11 cellular contexts compared by ENCODE assay signal in the genomic region with DNA sequence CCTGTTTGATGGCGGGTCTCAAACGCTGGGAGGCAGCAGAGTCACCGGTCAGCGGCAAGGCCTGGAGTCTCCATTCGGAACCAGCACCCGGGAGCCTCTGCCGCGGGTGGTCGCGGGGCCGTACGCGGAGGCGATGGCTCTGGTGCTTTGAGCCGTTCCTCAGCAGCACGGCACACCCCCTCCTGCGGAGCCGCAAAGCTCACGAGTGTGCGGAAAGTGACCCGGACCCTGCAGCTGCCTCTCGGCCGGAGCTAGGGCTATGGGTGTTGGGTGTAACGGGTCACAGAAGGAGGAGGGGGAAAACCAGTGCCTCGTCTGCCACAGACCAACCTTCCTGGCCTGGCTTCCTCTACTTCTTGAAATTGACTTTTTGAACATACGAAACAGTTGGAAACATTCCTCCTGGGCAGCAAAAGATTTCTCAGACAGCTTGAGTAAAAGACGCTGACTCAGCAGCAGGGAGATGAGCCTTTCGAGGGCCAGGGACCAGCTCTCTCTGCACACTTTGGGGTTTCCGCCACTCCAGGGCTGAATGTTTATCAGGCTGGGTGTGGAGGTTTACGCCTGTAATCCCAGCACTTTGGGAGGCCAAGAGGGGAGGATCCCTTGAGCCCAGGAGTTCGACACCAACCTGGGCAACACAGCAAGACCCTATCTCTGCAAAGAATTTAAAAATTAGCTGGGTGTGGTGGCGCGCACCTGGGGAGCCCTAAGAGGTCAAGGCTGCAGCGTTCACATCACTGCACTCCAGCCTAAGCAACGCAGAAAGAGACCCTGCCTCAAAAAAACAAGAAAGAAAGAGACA. TPM values are rescaled to one million over a fixed set of nuclear protein-coding genes. Genes with fewer than 3 reads are reported as not detected.
A peak's percentile ranks its signal among the peaks of the same experiment; 100 is the strongest.
DNase-seq lines count a peak whose midpoint lies in the region; ATAC-seq and TF ChIP-seq lines count a peak whose summit lies in the region.
"Had no signal": no experiment of that assay in that cellular context is flagged by ENCODE, and none has a peak within 500 bp of the region (broad histone marks: within the 10 kb centered on the region; RNA-seq: fewer than 3 reads in every experiment).

No MANE protein-coding gene starts in this region.

- no peaks in the 10 kb centered on the region for H3K79me1 ChIP-seq in neuronal stem cell (ENCODE audit: low read depth, low read length)

- peak overlapping the region; percentile 9 to 99 (median 91); a peak in 20 of 22 replicates for H3K27ac ChIP-seq in BLaER1 treated with 17β-estradiol and CSF1 and Interleukin-3, amounts not matched to agents 10 nM and 100 nM
- H3K27ac ChIP-seq in endodermal cell (ENCODE audit: low read depth, low read length), result no peak overlapping the region
- no peak overlapping the region for H3K27ac ChIP-seq in neuronal stem cell (replicated peaks; ENCODE audit: low read length)

- H3K9me3 Mint-ChIP-seq in endodermal cell, result no peaks in the 10 kb centered on the region

- H4K20me1 ChIP-seq in BLaER1 treated with 17β-estradiol and CSF1 and Interleukin-3, amounts not matched to agents 10 nM and 100 nM, result no peaks in the 10 kb centered on the region; a peak in 1 of 22 replicates

- no peak overlapping the region for H3K23ac ChIP-seq in neuronal stem cell (ENCODE audit: low read depth, low read length, poor library complexity)

- peaks cover 98 to 100% (median 99%) of the 10 kb centered on the region in 10 experiments for H3K4me1 ChIP-seq in BLaER1 treated with 17β-estradiol and CSF1 and Interleukin-3, amounts not matched to agents 10 nM and 100 nM
- H3K4me1 ChIP-seq in endodermal cell (ENCODE audit: control insufficient read depth, insufficient read depth, low read length), result peaks cover 9% of the 10 kb centered on the region
- peaks cover 0 to 9% of the 10 kb centered on the region in 2 donors for H3K4me1 ChIP-seq in neuronal stem cell (ENCODE audit: control insufficient read depth in 2 of 2, insufficient read depth in 1 of 2, low read depth in 1 of 2, low read length in 2 of 2)

- peak overlapping the region; percentile 44 to 93 (median 78); a peak in 21 of 22 replicates for H3K9ac ChIP-seq in BLaER1 treated with 17β-estradiol and CSF1 and Interleukin-3, amounts not matched to agents 10 nM and 100 nM
- H3K9ac ChIP-seq in endodermal cell (ENCODE audit: extremely low read depth, low read length, poor library complexity, severe bottlenecking) (no peak overlapping the region), neuronal stem cell (ENCODE audit: low read depth, low read length, poor library complexity) (no peak overlapping the region)

- DNase-seq in M059J (ENCODE audit: low read depth) (peak; percentile 38), endodermal cell (peak; percentile 75), neuronal stem cell (ENCODE audit: low spot score) (no peak), HK-2 (ENCODE audit: unreplicated experiment) (no peak), DMS53 (lab: John Stamatoyannopoulos, UW) (no peak)
- no peak for DNase-seq in activated CD8-positive, alpha-beta memory T cell treated with anti-CD3 and anti-CD28 coated beads, Interleukin-2, amount 50 U/mL, for 4 hours
- DNase-seq: activated CD4-positive, alpha-beta T cell treated with anti-CD3 and anti-CD28 coated beads, Interleukin-2, amount 50 U/mL, for 1 hour; AML-193 had no signal

- H3K36me3 Mint-ChIP-seq in endodermal cell (ENCODE audit: low read depth), result peaks cover 18% of the 10 kb centered on the region

- peaks cover 90% of the 10 kb centered on the region for H3K27me3 Mint-ChIP-seq in endodermal cell (ENCODE audit: insufficient read depth)

- peak overlapping the region; percentile 29 for H3K18ac ChIP-seq in neuronal stem cell (ENCODE audit: low read length)

- no peak for ATAC-seq in HG03045 (IDR thresholded peaks at IDR 0.05; ENCODE audit: unreplicated experiment)

- H3K4me2 ChIP-seq in BLaER1 treated with 17β-estradiol and CSF1 and Interleukin-3, amounts not matched to agents 10 nM and 100 nM, result peak overlapping the region; percentile 63 to 98 (median 94)
- no peak overlapping the region for H3K4me2 ChIP-seq in neuronal stem cell (ENCODE audit: insufficient read depth, low read length, poor library complexity, severe bottlenecking)

- peak overlapping the region in 4 of 10 experiments; percentile 18 to 54 (median 32); a peak in 1 of 20 replicates for H3K4me3 ChIP-seq in BLaER1 treated with 17β-estradiol and CSF1 and Interleukin-3, amounts not matched to agents 10 nM and 100 nM
- no peak overlapping the region for H3K4me3 ChIP-seq in endodermal cell (ENCODE audit: low read length)
- no peak overlapping the region for H3K4me3 ChIP-seq in neuronal stem cell (ENCODE audit: low read length in 2 of 2)
- H3K4me3 ChIP-seq: esophagus muscularis mucosa had no signal

- WGBS in endodermal cell (ENCODE audit: insufficient coverage in 1 of 2, insufficient read length in 1 of 2), 2 experiments, result 93 to 96% methylated on average over 18 to 35 of the region's 35 CpGs
- WGBS in neuronal stem cell (ENCODE audit: extremely low coverage in 2 of 2, insufficient read length in 2 of 2, insufficient replicate concordance in 1 of 2), 2 donors, result no CpG with 5 or more reads among the region's 35 CpGs

- H2BK15ac ChIP-seq in neuronal stem cell (ENCODE audit: low read length), result no peak overlapping the region

- no peak for TF ChIP-seq CTCF in endodermal cell (conservative IDR thresholded peaks at IDR 0.05)

- no peak overlapping the region for H3K4ac ChIP-seq in neuronal stem cell (ENCODE audit: low read length)

- H2AFZ ChIP-seq in neuronal stem cell (ENCODE audit: low read length), result no peak overlapping the region

- H3K36me3 ChIP-seq in BLaER1 treated with 17β-estradiol and CSF1 and Interleukin-3, amounts not matched to agents 10 nM and 100 nM, result peaks cover 9 to 85% (median 63%) of the 10 kb centered on the region in 11 experiments; a peak in 20 of 22 replicates
- H3K36me3 ChIP-seq in endodermal cell (ENCODE audit: control insufficient read depth, insufficient read depth, low read length), result no peaks in the 10 kb centered on the region
- peaks cover 2 to 88% of the 10 kb centered on the region in 2 donors for H3K36me3 ChIP-seq in neuronal stem cell (replicated peaks in 1 of 2; ENCODE audit: control insufficient read depth in 2 of 2, insufficient read depth in 2 of 2, low read length in 2 of 2)

- H4K8ac ChIP-seq in neuronal stem cell (ENCODE audit: low read depth, low read length), result no peak overlapping the region

- no peak overlapping the region for H2BK120ac ChIP-seq in neuronal stem cell (ENCODE audit: low read depth, low read length)

- H3K14ac ChIP-seq in neuronal stem cell (ENCODE audit: low read length), result peak overlapping the region; percentile 67

- no peak overlapping the region for H2BK12ac ChIP-seq in neuronal stem cell (ENCODE audit: low read length)

- no peaks in the 10 kb centered on the region for H3K27me3 ChIP-seq in BLaER1 treated with 17β-estradiol and CSF1 and Interleukin-3, amounts not matched to agents 10 nM and 100 nM
- H3K27me3 ChIP-seq in endodermal cell (ENCODE audit: control insufficient read depth, insufficient read depth, low read length, poor library complexity, severe bottlenecking), result peaks cover 86% of the 10 kb centered on the region
- H3K27me3 ChIP-seq in neuronal stem cell (ENCODE audit: control insufficient read depth in 3 of 3, insufficient read depth in 3 of 3, low read depth in 1 of 3, low read length in 3 of 3), result no peaks in the 10 kb centered on the region
- H3K27me3 ChIP-seq: esophagus muscularis mucosa had no signal

- no peak overlapping the region for H2BK5ac ChIP-seq in neuronal stem cell (ENCODE audit: low read length)

- H3K9me3 ChIP-seq in BLaER1 treated with 17β-estradiol and CSF1 and Interleukin-3, amounts not matched to agents 10 nM and 100 nM (replicated peaks in 1 of 11), result no peaks in the 10 kb centered on the region
- no peaks in the 10 kb centered on the region for H3K9me3 ChIP-seq in endodermal cell (ENCODE audit: control insufficient read depth, low read length)
- no peaks in the 10 kb centered on the region for H3K9me3 ChIP-seq in neuronal stem cell (replicated peaks in 1 of 2; ENCODE audit: control insufficient read depth in 2 of 2, insufficient read depth in 1 of 2, low read depth in 1 of 2, low read length in 2 of 2)
- H3K9me3 ChIP-seq: esophagus muscularis mucosa had no signal

- peak overlapping the region; percentile 66 for H3K27ac Mint-ChIP-seq in endodermal cell

- no peak overlapping the region for H2AK5ac ChIP-seq in neuronal stem cell (ENCODE audit: low read depth, low read length)

- peaks cover 6% of the 10 kb centered on the region for H3K4me1 Mint-ChIP-seq in endodermal cell

- H4K91ac ChIP-seq in neuronal stem cell (ENCODE audit: low read depth, low read length, poor library complexity), result no peak overlapping the region

- H3K4me3 Mint-ChIP-seq in endodermal cell, result no peak overlapping the region

RNA-seq across cellular contexts. Expression of a gene that starts 26.4 kb away (rescaled TPM):
- total RNA-seq in M059J (2014; rRNA removed; shearing (Covaris generic)), result 11.8 and 22.4 TPM in 2 replicates
- total RNA-seq in endodermal cell, result 10 to 100 TPM; 62.6 TPM
- polyA plus RNA-seq in endodermal cell (2013, experiment 1 of 2), result 43.6 TPM
- 42.3 TPM for polyA plus RNA-seq in endodermal cell (2013, experiment 2 of 2)
- 62.6 TPM for polyA plus RNA-seq in neuronal stem cell (2013, experiment 1 of 2)
- polyA plus RNA-seq in neuronal stem cell (2013, experiment 2 of 2), result 64.6 TPM

RNA-seq across cellular contexts. Expression of a gene that starts 39.7 kb away (rescaled TPM):
- 2.4 and 3.7 TPM in 2 replicates for total RNA-seq in M059J (2014; rRNA removed; shearing (Covaris generic))
- 10 to 100 TPM; 14.0 to 18.6 TPM for total RNA-seq in endodermal cell
- 11.6 TPM for polyA plus RNA-seq in endodermal cell (2013, experiment 1 of 2)
- polyA plus RNA-seq in endodermal cell (2013, experiment 2 of 2), result 10.1 TPM
- 11.3 TPM for polyA plus RNA-seq in neuronal stem cell (2013, experiment 1 of 2)
- polyA plus RNA-seq in neuronal stem cell (2013, experiment 2 of 2), result 11.0 TPM

RNA-seq across cellular contexts. Expression of a gene that starts 56.5 kb away (rescaled TPM):
- 0.47 TPM in 1 of 2 replicates, not detected in the other for total RNA-seq in M059J (2014; rRNA removed; shearing (Covaris generic))
- total RNA-seq in endodermal cell, result under 1 TPM; 0.75 to 0.89 TPM
- polyA plus RNA-seq in endodermal cell (2013, experiment 1 of 2), result 0.96 TPM
- polyA plus RNA-seq in endodermal cell (2013, experiment 2 of 2), result 1.2 TPM
- polyA plus RNA-seq in neuronal stem cell (2013, experiment 1 of 2), result 0.67 TPM
- 0.69 TPM for polyA plus RNA-seq in neuronal stem cell (2013, experiment 2 of 2)

Comparison
In these comparisons a context has a peak if more than half of its experiments do, and no peak if none do; other contexts are left out.
1. H3K27ac ChIP-seq: peak in BLaER1 treated with 17β-estradiol and CSF1 and Interleukin-3, amounts not matched to agents 10 nM and 100 nM (11 of 11); none in endodermal cell (single experiment) and neuronal stem cell (single experiment).
2. H3K9ac ChIP-seq: peak in BLaER1 treated with 17β-estradiol and CSF1 and Interleukin-3, amounts not matched to agents 10 nM and 100 nM (11 of 11); none in endodermal cell (single experiment) and neuronal stem cell (single experiment).
3. DNase-seq: peak in M059J (single experiment) and endodermal cell (single experiment); none in neuronal stem cell (single experiment), activated CD8-positive, alpha-beta memory T cell treated with anti-CD3 and anti-CD28 coated beads, Interleukin-2, amount 50 U/mL, for 4 hours (single experiment), HK-2 (single experiment) and DMS53 (single experiment).